ENCODE assay signal across 11 cellular contexts in genomic region chr12:13197526-13198141, GRCh38. TPM values are rescaled to one million over a fixed set of nuclear protein-coding genes. Genes with fewer than 3 reads are reported as not detected.
DNase-seq lines count a peak whose midpoint lies in the region; ATAC-seq, FAIRE-seq and TF ChIP-seq lines count a peak whose summit lies in the region.
"Had no signal": no experiment of that assay in that cellular context is flagged by ENCODE, and none has a peak within 500 bp of the region (broad histone marks: within the 10 kb centered on the region; RNA-seq: fewer than 3 reads in every experiment).

No MANE protein-coding gene starts in this region.

- H3K27me3 ChIP-seq in adrenal gland (no peaks in the 10 kb centered on the region), testis (no peaks in the 10 kb centered on the region), WERI-Rb-1 (ENCODE audit: insufficient read depth, low read depth, severe bottlenecking) (no peaks in the 10 kb centered on the region)

- H3K4me3 Mint-ChIP-seq in T-helper 1 cell treated with Interleukin-12 subunit alpha and Interleukin-12 subunit beta and Interleukin-4 antibody, amounts not matched to agents 30 μg/mL and 1 μg/mL, for 36 hours = peak overlapping the region; percentile 74

- peaks cover 45% of the 10 kb centered on the region for H3K27me3 Mint-ChIP-seq in T-helper 1 cell treated with Interleukin-12 subunit alpha and Interleukin-12 subunit beta and Interleukin-4 antibody, amounts not matched to agents 30 μg/mL and 1 μg/mL, for 36 hours (ENCODE audit: low read depth)

- intact Hi-C loops in adrenal gland (cut with DNase I) = no loop called here
- intact Hi-C loops in kidney (cut with DNase I) = no loop called here
- intact Hi-C loops in testis (cut with DNase I; ENCODE audit: low total_unique reads) = loop anchor here (5.0 kb wide), 1 partner anchor 95 kb away; the partner anchor contains the start of gene GSG1

- no peak for DNase-seq in T-helper 1 cell
- DNase-seq in adrenal gland = peak in 2 of 7 donors; percentile 13 to 32
- DNase-seq in kidney = no peak
- peak; percentile 37 for DNase-seq in testis
- no peak for DNase-seq in iPS-NIHi11 (ENCODE audit: low spot score)
- no peak for DNase-seq in WERI-Rb-1
- DNase-seq: activated gamma-delta T cell, NCI-H1694 treated with DMSO at 0.1 percent for 48 hours had no signal

- peak overlapping the region in 1 of 2 donors; percentile 77 for H3K9ac ChIP-seq in kidney (ENCODE audit: low read length in 2 of 2)

- H3K36me3 ChIP-seq in adrenal gland (replicated peaks in 1 of 2) (no peaks in the 10 kb centered on the region), kidney (ENCODE audit: control insufficient read depth in 1 of 2, insufficient read depth in 2 of 2, low read length in 2 of 2) (no peaks in the 10 kb centered on the region), testis (ENCODE audit: low read depth, missing control alignments) (no peaks in the 10 kb centered on the region), WERI-Rb-1 (no peaks in the 10 kb centered on the region)

- no peak for ATAC-seq in HG03520 (IDR thresholded peaks at IDR 0.05; ENCODE audit: unreplicated experiment)

- H3K27ac Mint-ChIP-seq in T-helper 1 cell treated with Interleukin-12 subunit alpha and Interleukin-12 subunit beta and Interleukin-4 antibody, amounts not matched to agents 30 μg/mL and 1 μg/mL, for 36 hours = peak overlapping the region; percentile 46

- H3K27ac ChIP-seq in adrenal gland (peak overlapping the region in 4 of 5 donors; percentile 13 to 86 (median 78)), kidney (ENCODE audit: low read depth in 2 of 2, low read length in 2 of 2) (peak overlapping the region in 1 of 2 donors; percentile 33), testis (peak overlapping the region; percentile 88 to 89), WERI-Rb-1 (no peak overlapping the region)

- WGBS in adrenal gland, 4 donors = 47 to 62% (median 53%) methylated on average over 9 of the region's 9 CpGs
- 46 to 48% methylated on average over 9 of the region's 9 CpGs for WGBS in testis, 2 donors

- peaks cover 0 to 16% of the 10 kb centered on the region in 2 donors for H3K4me1 ChIP-seq in adrenal gland (replicated peaks in 1 of 2)
- peaks cover 8% of the 10 kb centered on the region in 2 donors for H3K4me1 ChIP-seq in kidney (ENCODE audit: control insufficient read depth in 1 of 2, insufficient read depth in 1 of 2, low read depth in 1 of 2, low read length in 2 of 2)
- H3K4me1 ChIP-seq in testis = peaks cover 24% of the 10 kb centered on the region

- H3K9me3 Mint-ChIP-seq in T-helper 1 cell treated with Interleukin-12 subunit alpha and Interleukin-12 subunit beta and Interleukin-4 antibody, amounts not matched to agents 30 μg/mL and 1 μg/mL, for 36 hours = no peaks in the 10 kb centered on the region

- peaks cover 27% of the 10 kb centered on the region for H3K4me1 Mint-ChIP-seq in T-helper 1 cell treated with Interleukin-12 subunit alpha and Interleukin-12 subunit beta and Interleukin-4 antibody, amounts not matched to agents 30 μg/mL and 1 μg/mL, for 36 hours (ENCODE audit: low read depth)

- H3K4me3 ChIP-seq in adrenal gland (peak overlapping the region in 1 of 4 donors; percentile 52), kidney (ENCODE audit: low read length in 2 of 2) (peak overlapping the region; percentile 68 to 80), testis (peak overlapping the region; percentile 53 to 66), WERI-Rb-1 (ENCODE audit: low read depth, low read length) (no peak overlapping the region)

- TF ChIP-seq CTCF in adrenal gland (IDR thresholded peaks at IDR 0.05) = no peak
- TF ChIP-seq CTCF in kidney (IDR thresholded peaks at IDR 0.05; ENCODE audit: borderline replicate concordance, extremely low read depth, insufficient read depth) = no peak
- no peak for TF ChIP-seq CTCF in testis (IDR thresholded peaks at IDR 0.05)
- TF ChIP-seq CTCF in WERI-Rb-1 (IDR thresholded peaks at IDR 0.05; ENCODE audit: low read depth, low read length) = no peak

- H3K9me3 ChIP-seq in adrenal gland (replicated peaks in 1 of 3) (no peaks in the 10 kb centered on the region), kidney (ENCODE audit: control insufficient read depth in 1 of 2, low read length in 2 of 2) (no peaks in the 10 kb centered on the region), testis (no peaks in the 10 kb centered on the region), WERI-Rb-1 (ENCODE audit: severe bottlenecking) (no peaks in the 10 kb centered on the region)

- no peak for FAIRE-seq in kidney (lab: Jason Lieb, UNC)
- FAIRE-seq: A204.1 had no signal

- TF ChIP-seq POLR2A in adrenal gland (IDR thresholded peaks at IDR 0.05) (no peak), testis (IDR thresholded peaks at IDR 0.05) (no peak)

- peaks cover 2% of the 10 kb centered on the region for H3K36me3 Mint-ChIP-seq in T-helper 1 cell treated with Interleukin-12 subunit alpha and Interleukin-12 subunit beta and Interleukin-4 antibody, amounts not matched to agents 30 μg/mL and 1 μg/mL, for 36 hours (ENCODE audit: low read depth)

RNA-seq across cellular contexts. Expression of gene EMP1, which starts 1.1 kb away (rescaled TPM):
- total RNA-seq in adrenal gland (100 to 1,000 TPM in 2 of 8 donors, 10 to 100 TPM in 6; 50.6 to 129 (median 76.1) TPM), kidney (431 TPM), testis (10 to 100 TPM; 14.1 to 29.2 TPM)
- polyA plus RNA-seq in adrenal gland (10 to 100 TPM; 21.2 to 61.4 (median 27.9) TPM), kidney (ENCODE audit: insufficient read depth, low read depth, low replicate concordance) (45.1 TPM), testis (ENCODE audit: insufficient read depth, low read depth, low replicate concordance) (59.4 TPM)
